In genomic region chr13:37918116-37919100, GRCh38 we compare ENCODE assay signal across 21 cellular contexts. TPM values are rescaled to one million over a fixed set of nuclear protein-coding genes. Genes with fewer than 3 reads are reported as not detected.
DNase-seq lines count a peak whose midpoint lies in the region; ATAC-seq, FAIRE-seq and TF ChIP-seq lines count a peak whose summit lies in the region.
"Had no signal": no experiment of that assay in that cellular context is flagged by ENCODE, and none has a peak within 500 bp of the region (broad histone marks: within the 10 kb centered on the region; RNA-seq: fewer than 3 reads in every experiment).

No MANE protein-coding gene starts in this region.

- H3K27me3 ChIP-seq in BLaER1, result no peaks in the 10 kb centered on the region
- no peaks in the 10 kb centered on the region for H3K27me3 ChIP-seq in MG63
- no peaks in the 10 kb centered on the region for H3K27me3 ChIP-seq in H1 (replicated peaks in 1 of 4; ENCODE audit: control insufficient read depth in 3 of 4, extremely low read depth in 1 of 4, insufficient read depth in 3 of 4, low read length in 3 of 4)
- no peaks in the 10 kb centered on the region for H3K27me3 ChIP-seq in muscle layer of colon (ENCODE audit: control insufficient read depth in 1 of 2, insufficient read depth in 2 of 2, low read length in 2 of 2)
- no peaks in the 10 kb centered on the region for H3K27me3 ChIP-seq in naive thymus-derived CD4-positive, alpha-beta T cell (ENCODE audit: control insufficient read depth in 2 of 2, insufficient read depth in 2 of 2, low read length in 2 of 2)
- H3K27me3 ChIP-seq: SJSA1 had no signal

- H4K20me1 ChIP-seq in BLaER1, result no peaks in the 10 kb centered on the region
- H4K20me1 ChIP-seq in H1 (replicated peaks in 1 of 2; ENCODE audit: control insufficient read depth in 1 of 2, insufficient read depth in 2 of 2, low read length in 2 of 2), result no peaks in the 10 kb centered on the region

- intact Hi-C loops in naive thymus-derived CD4-positive, alpha-beta T cell (cut with micrococcal nuclease), result no loop called here

- no peaks in the 10 kb centered on the region for H3K4me1 Mint-ChIP-seq in naive thymus-derived CD4-positive, alpha-beta T cell
- H3K4me1 Mint-ChIP-seq: activated naive CD8-positive, alpha-beta T cell treated with anti-CD3 and anti-CD28 coated beads, Interleukin-2, amount 10 ng/mL, durations not matched to agents 7 days and 5 days had no signal

- no peak for ATAC-seq in esophagus mucosa
- no peak for ATAC-seq in naive thymus-derived CD4-positive, alpha-beta T cell
- ATAC-seq: stimulated activated naive CD8-positive, alpha-beta T cell treated with anti-CD3 and anti-CD28 coated beads, Interleukin-15, Interleukin-2, amounts not matched to agents 100 U/mL and 50 U/mL, for 24 hours had no signal

- WGBS in H1 (ENCODE audit: extremely low coverage in 1 of 2, insufficient coverage in 1 of 2, insufficient read length in 1 of 2, insufficient replicate concordance in 2 of 2, low coverage in 1 of 2, low lambda C conversion rate in 2 of 2, missing lambda C conversion rate in 1 of 2), 2 experiments, result 27% methylated on average over 7 of the region's 7 CpGs; no CpG with 5 or more reads in 1 of the 2 experiments

- H3K9me3 ChIP-seq in BLaER1 (peaks cover 29% of the 10 kb centered on the region), MG63 (peaks cover 4% of the 10 kb centered on the region; the same call in 1 of the 2 replicates), H1 (ENCODE audit: insufficient read depth in 2 of 2, low read depth in 1 of 2, low read length in 1 of 2) (no peaks in the 10 kb centered on the region), muscle layer of colon (ENCODE audit: low read length) (no peaks in the 10 kb centered on the region)
- H3K9me3 ChIP-seq in naive thymus-derived CD4-positive, alpha-beta T cell (ENCODE audit: control insufficient read depth in 2 of 3, low read length in 3 of 3), result no peaks in the 10 kb centered on the region
- H3K9me3 ChIP-seq: SJSA1 had no signal

- H3K79me1 ChIP-seq in H1 (ENCODE audit: low read depth, low read length), result no peaks in the 10 kb centered on the region

- H3K18ac ChIP-seq in H1 (ENCODE audit: extremely low read depth, low read length), result no peak overlapping the region

- peaks cover 0 to 79% of the 10 kb centered on the region in 2 experiments; a peak in 2 of 4 replicates for H3K79me2 ChIP-seq in H1 (ENCODE audit: control insufficient read depth in 1 of 2, insufficient read depth in 2 of 2, low read length in 2 of 2)

- no peaks in the 10 kb centered on the region for H3K23me2 ChIP-seq in H1 (ENCODE audit: low read depth, low read length)

- DNase-seq in MG63 (no peak), H1 (ENCODE audit: low read depth in 1 of 2, low spot score in 2 of 2) (no peak), glomerular visceral epithelial cell (ENCODE audit: extremely low spot score) (no peak)
- DNase-seq in naive thymus-derived CD4-positive, alpha-beta T cell, result no peak
- DNase-seq in activated CD4-positive, alpha-beta T cell treated with anti-CD3 and anti-CD28 coated beads for 4 hours, result no peak
- DNase-seq: activated CD4-positive, alpha-beta T cell treated with anti-CD3 and anti-CD28 coated beads, Interleukin-2, amount 50 U/mL, for 48 hours; activated naive CD8-positive, alpha-beta T cell treated with anti-CD3 and anti-CD28 coated beads, Interleukin-2, amount 10 ng/mL, durations not matched to agents 7 days and 5 days; activated T-cell treated with anti-CD3 and anti-CD28 coated beads, Interleukin-2, amount 50 U/mL, for 48 hours; HCEC 1CT; MV-4-11; NCI-H2171; stimulated activated CD4-positive, alpha-beta T cell treated with anti-CD3 and anti-CD28 coated beads, Interleukin-12 subunit alpha, Interleukin-12 subunit beta, amount 100 ng/mL, for 4 hours; stimulated activated naive CD8-positive, alpha-beta T cell treated with anti-CD3 and anti-CD28 coated beads, Interleukin-15, Interleukin-2, amounts not matched to agents 100 U/mL and 50 U/mL, for 24 hours had no signal

- H3K4me2 ChIP-seq in BLaER1 (peak overlapping the region; percentile 11; the same call in 1 of the 2 replicates), H1 (ENCODE audit: insufficient read depth in 1 of 2, low read depth in 2 of 2, low read length in 2 of 2) (peak overlapping the region; percentile 49 to 65)

- TF ChIP-seq POLR2A in H1 (IDR thresholded peaks at IDR 0.05; ENCODE audit: control extremely low read depth in 1 of 2, low read depth in 2 of 2, low read length in 2 of 2), result no peak

- FAIRE-seq in H1 (lab: Jason Lieb, UNC), result peak; percentile 7
- FAIRE-seq: G401.6, GM12892, TTC549 had no signal

- H3K14ac ChIP-seq in H1 (ENCODE audit: insufficient read length), result no peak overlapping the region

- no peak overlapping the region for H3K27ac ChIP-seq in BLaER1
- no peak overlapping the region for H3K27ac ChIP-seq in H1 (ENCODE audit: low read depth, low read length)
- peak overlapping the region; percentile 14 for H3K27ac ChIP-seq in muscle layer of colon (ENCODE audit: low read depth, low read length)
- H3K27ac ChIP-seq in naive thymus-derived CD4-positive, alpha-beta T cell (ENCODE audit: low read depth, low read length), result no peak overlapping the region
- H3K27ac ChIP-seq: SJSA1 had no signal

- no peak overlapping the region for H2BK5ac ChIP-seq in H1 (ENCODE audit: low read depth, low read length)

- no peak overlapping the region for H3K56ac ChIP-seq in H1 (replicated peaks; ENCODE audit: insufficient read length, low read depth, low read length)

- H3K27me3 Mint-ChIP-seq in naive thymus-derived CD4-positive, alpha-beta T cell, result no peaks in the 10 kb centered on the region
- H3K27me3 Mint-ChIP-seq: activated naive CD8-positive, alpha-beta T cell treated with anti-CD3 and anti-CD28 coated beads, Interleukin-2, amount 10 ng/mL, durations not matched to agents 7 days and 5 days had no signal

- H2BK12ac ChIP-seq in H1 (ENCODE audit: low read depth, low read length), result no peak overlapping the region

- TF ChIP-seq EP300 in H1 (IDR thresholded peaks at IDR 0.05; ENCODE audit: borderline replicate concordance in 1 of 2, low read depth in 2 of 2, low read length in 2 of 2), result no peak

- no peak overlapping the region for H2BK20ac ChIP-seq in H1 (ENCODE audit: low read length)

- H3K36me3 ChIP-seq in BLaER1 (no peaks in the 10 kb centered on the region), MG63 (no peaks in the 10 kb centered on the region), H1 (ENCODE audit: control insufficient read depth in 2 of 4, insufficient read depth in 4 of 4, low read length in 3 of 4) (peaks cover 0 to 4% (median 0%) of the 10 kb centered on the region in 4 experiments; a peak in 2 of 8 replicates), muscle layer of colon (ENCODE audit: insufficient read depth, low read length) (no peaks in the 10 kb centered on the region)
- no peaks in the 10 kb centered on the region for H3K36me3 ChIP-seq in naive thymus-derived CD4-positive, alpha-beta T cell (ENCODE audit: control insufficient read depth in 2 of 3, insufficient read depth in 3 of 3, low read length in 3 of 3)
- H3K36me3 ChIP-seq: SJSA1 had no signal

- no peak overlapping the region for H3K4me3 Mint-ChIP-seq in naive thymus-derived CD4-positive, alpha-beta T cell
- H3K4me3 Mint-ChIP-seq: activated naive CD8-positive, alpha-beta T cell treated with anti-CD3 and anti-CD28 coated beads, Interleukin-2, amount 10 ng/mL, durations not matched to agents 7 days and 5 days had no signal

- H3K27ac Mint-ChIP-seq in naive thymus-derived CD4-positive, alpha-beta T cell, result no peak overlapping the region
- H3K27ac Mint-ChIP-seq: activated naive CD8-positive, alpha-beta T cell treated with anti-CD3 and anti-CD28 coated beads, Interleukin-2, amount 10 ng/mL, durations not matched to agents 7 days and 5 days had no signal

- H3K9me3 Mint-ChIP-seq in naive thymus-derived CD4-positive, alpha-beta T cell, result peaks cover 0 to 17% (median 0%) of the 10 kb centered on the region in 11 donors

- peak in 1 of 2 experiments; percentile 15; a peak in 1 of 4 replicates for TF ChIP-seq RAD21 in H1 (IDR thresholded peaks at IDR 0.05 in 1 of 2, conservative IDR thresholded peaks at IDR 0.05 in 1 of 2; ENCODE audit: low read depth in 2 of 2, low read length in 2 of 2)

- H3K4me3 ChIP-seq in BLaER1, result no peak overlapping the region
- peak overlapping the region; percentile 39 for H3K4me3 ChIP-seq in MG63
- peak overlapping the region; percentile 16 to 80 (median 44); a peak in 7 of 8 replicates for H3K4me3 ChIP-seq in H1 (ENCODE audit: extremely low read depth in 1 of 4, insufficient read depth in 2 of 4, low read depth in 3 of 4, low read length in 4 of 4)
- peak overlapping the region in 1 of 2 donors; percentile 17 for H3K4me3 ChIP-seq in muscle layer of colon (ENCODE audit: low read depth in 1 of 2, low read length in 2 of 2)
- no peak overlapping the region for H3K4me3 ChIP-seq in naive thymus-derived CD4-positive, alpha-beta T cell (ENCODE audit: low read length)
- H3K4me3 ChIP-seq: SJSA1 had no signal

- H3K4me1 ChIP-seq in BLaER1, result peaks cover 15% of the 10 kb centered on the region
- peaks cover 6 to 26% (median 12%) of the 10 kb centered on the region in 4 experiments; a peak in 6 of 7 replicates for H3K4me1 ChIP-seq in H1 (replicated peaks in 1 of 4; ENCODE audit: control insufficient read depth in 3 of 4, insufficient read depth in 4 of 4, low read length in 3 of 4)
- no peaks in the 10 kb centered on the region for H3K4me1 ChIP-seq in muscle layer of colon (ENCODE audit: insufficient read depth, low read length)
- H3K4me1 ChIP-seq in naive thymus-derived CD4-positive, alpha-beta T cell (ENCODE audit: control insufficient read depth in 2 of 2, insufficient read depth in 2 of 2, low read length in 2 of 2), result no peaks in the 10 kb centered on the region
- H3K4me1 ChIP-seq: Caco-2, SJSA1 had no signal

- POLR2A ChIA-PET in H1 (lab: Charles Lee; ENCODE audit: partially characterized antibody), result interaction anchor here (0.8 kb wide), 1 partner anchor 50 kb away, joined by 4 read pairs; no protein-coding TSS in a partner anchor
- POLR2A ChIA-PET in naive thymus-derived CD4-positive, alpha-beta T cell (lab: Charles Lee), result no interaction called here

- no peak overlapping the region for H2BK120ac ChIP-seq in H1 (replicated peaks; ENCODE audit: low read depth, low read length)

- peak overlapping the region; percentile 75 for H4K5ac ChIP-seq in H1 (ENCODE audit: insufficient read length, low read depth, low read length)

- no peak overlapping the region for H4K91ac ChIP-seq in H1 (replicated peaks; ENCODE audit: insufficient read length, low read length)

- H3K4ac ChIP-seq in H1 (replicated peaks; ENCODE audit: insufficient read length, low read depth, low read length), result no peak overlapping the region

- H2AFZ ChIP-seq in H1 (ENCODE audit: low read length), result no peak overlapping the region

- H3K9ac ChIP-seq in BLaER1 (no peak overlapping the region; the same call in 1 of the 2 replicates), H1 (replicated peaks in 1 of 4; ENCODE audit: extremely low read depth in 1 of 4, low read depth in 3 of 4, low read length in 3 of 4) (peak overlapping the region in 1 of 4 experiments; percentile 64; a peak in 1 of 7 replicates), muscle layer of colon (ENCODE audit: low read length) (no peak overlapping the region)

- H4K8ac ChIP-seq in H1 (ENCODE audit: extremely low read depth, insufficient read depth, low read length), result no peak overlapping the region

- H2BK15ac ChIP-seq in H1 (ENCODE audit: low read length), result no peak overlapping the region

- H3K36me3 Mint-ChIP-seq in naive thymus-derived CD4-positive, alpha-beta T cell, result no peaks in the 10 kb centered on the region
- H3K36me3 Mint-ChIP-seq: activated naive CD8-positive, alpha-beta T cell treated with anti-CD3 and anti-CD28 coated beads, Interleukin-2, amount 10 ng/mL, durations not matched to agents 7 days and 5 days had no signal

- peak in 1 of 3 experiments; percentile 10; a peak in 1 of 4 replicates for TF ChIP-seq CTCF in H1 (IDR thresholded peaks at IDR 0.05; ENCODE audit: control extremely low read depth in 1 of 3, insufficient read depth in 1 of 3, low read depth in 1 of 3, low read length in 3 of 3)

- H2AK5ac ChIP-seq in H1 (ENCODE audit: low read depth, low read length), result no peak overlapping the region

- no peak overlapping the region for H3K23ac ChIP-seq in H1 (ENCODE audit: insufficient read length)

- CTCF ChIA-PET in H1 (lab: Charles Lee; ENCODE audit: partially characterized antibody), result interaction anchor here (0.6 to 1.5 kb wide), 2 partner anchors 48 to 140 kb away, joined by 3 to 5 read pairs; no protein-coding TSS in a partner anchor
- CTCF ChIA-PET in naive thymus-derived CD4-positive, alpha-beta T cell (lab: Charles Lee), result no interaction called here

RNA-seq across cellular contexts. Expression of gene TRPC4, which starts 48.8 kb away (rescaled TPM):
- 2.4 and 13.3 TPM in 2 replicates for total RNA-seq in MG63 (2014; rRNA removed; shearing (Covaris generic); ENCODE audit: low replicate concordance)
- 14.3 and 14.7 TPM in 2 replicates for total RNA-seq in H1 (2021; fragmentation: NEBNext Ultra II Directional; extraction: Animal tissue kit (Norgen Biotek cat#: 25700))
- 9.3 and 12.3 TPM in 2 replicates for polyA plus RNA-seq in H1 (2011; rRNA removed)
- polyA plus RNA-seq in H1 (2011; cell fraction: cytosol; rRNA removed), result 16.3 TPM
- 12.8 TPM for polyA plus RNA-seq in H1 (2011; cell fraction: nucleus; rRNA removed)
- 17.6 to 29.4 TPM (median 19.9 TPM) in 4 replicates for polyA plus RNA-seq in H1 (2012, experiment 1 of 2)
- 1.9 TPM for polyA plus RNA-seq in H1 (2012, experiment 2 of 2)
- 9.4 TPM for polyA plus RNA-seq in H1 (2013, experiment 1 of 2)
- 9.8 TPM for polyA plus RNA-seq in H1 (2013, experiment 2 of 2)
- 56.5 and 66.7 TPM in 2 replicates for polyA minus RNA-seq in H1 (2011; rRNA and poly(A)+ RNA removed)
- 25.3 TPM for polyA minus RNA-seq in H1 (2011; cell fraction: cytosol; rRNA and poly(A)+ RNA removed)
- polyA minus RNA-seq in H1 (2011; cell fraction: nucleus; rRNA and poly(A)+ RNA removed), result 82.9 TPM
- total RNA-seq in esophagus mucosa, result not detected
- not detected for total RNA-seq in naive thymus-derived CD4-positive, alpha-beta T cell
- not detected for polyA plus RNA-seq in naive thymus-derived CD4-positive, alpha-beta T cell
- total RNA-seq: activated naive CD8-positive, alpha-beta T cell treated with anti-CD3 and anti-CD28 coated beads, Interleukin-2, amount 10 ng/mL, durations not matched to agents 7 days and 5 days; Caco-2 had no signal

Comparison
In these comparisons a context has a peak if more than half of its experiments do, and no peak if none do; other contexts are left out.
1. H3K4me3 ChIP-seq: peak in MG63 (single experiment) and H1 (4 of 4); none in BLaER1 (single experiment) and naive thymus-derived CD4-positive, alpha-beta T cell (single experiment).